In the genomic region with DNA sequence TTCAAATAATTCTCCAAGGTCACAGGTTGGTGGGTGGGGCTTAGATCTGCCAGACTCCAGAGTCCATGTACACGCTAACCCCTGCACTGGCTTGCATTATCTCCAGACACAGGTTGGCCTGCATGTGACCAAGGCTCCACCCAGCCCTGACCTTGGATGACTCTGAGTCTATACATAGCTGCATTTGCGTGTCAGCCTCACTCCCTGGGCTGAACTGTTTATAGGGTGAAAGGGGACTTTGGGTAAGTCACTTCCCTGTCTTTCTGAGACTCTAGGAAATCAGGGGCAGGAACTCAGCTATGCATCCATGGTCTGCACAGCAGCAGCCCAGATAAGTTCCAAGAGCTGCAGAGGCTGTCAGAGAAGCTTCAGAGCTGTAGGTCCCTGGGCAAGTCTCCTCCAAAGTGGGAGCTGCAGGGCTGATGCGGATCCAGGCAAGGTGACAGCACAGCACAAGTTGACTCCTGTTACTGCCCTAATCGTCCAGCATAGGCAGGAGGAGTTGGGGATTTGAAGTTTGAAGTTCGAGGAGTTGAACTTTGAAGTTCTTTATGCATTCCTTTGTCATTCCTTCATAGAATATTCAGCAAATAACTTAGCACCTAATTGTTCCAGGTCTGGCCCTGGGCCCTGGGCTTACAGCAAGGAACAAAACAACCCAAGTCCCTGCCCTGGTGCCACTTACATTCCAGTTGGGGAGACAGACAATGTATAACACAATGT, we compare ENCODE assay signal across 8 cellular contexts. TPM values are rescaled to one million over a fixed set of nuclear protein-coding genes. Genes with fewer than 3 reads are reported as not detected.
A peak's percentile ranks its signal among the peaks of the same experiment; 100 is the strongest.
DNase-seq lines count a peak whose midpoint lies in the region; ATAC-seq and TF ChIP-seq lines count a peak whose summit lies in the region.

No MANE protein-coding gene starts in this region.

- DNase-seq in activated CD4-positive, alpha-beta T cell treated with anti-CD3 and anti-CD28 coated beads, Interleukin-2, amount 10 ng/mL, durations not matched to agents 24 days and 14 days, result peak; percentile 68
- no peak for DNase-seq in activated CD4-positive, alpha-beta T cell treated with anti-CD3 and anti-CD28 coated beads, Interleukin-2, amount 50 U/mL, for 4 hours
- no peak for DNase-seq in activated B cell treated with CpG ODN at 0.5 μM for 24 hours
- peak; percentile 51 for DNase-seq in iris pigment epithelial cell (ENCODE audit: low read depth)
- DNase-seq in NCI-H748 treated with DMSO at 0.1 percent for 48 hours (lab: John Stamatoyannopoulos, UW), result no peak
- DNase-seq in nephron progenitor cell, result no peak
- no peak for DNase-seq in SHP77 (lab: John Stamatoyannopoulos, UW)

- no peaks in the 10 kb centered on the region for H3K27me3 Mint-ChIP-seq in activated CD4-positive, alpha-beta T cell treated with anti-CD3 and anti-CD28 coated beads, Interleukin-2, amount 10 ng/mL, durations not matched to agents 24 days and 14 days
- no peaks in the 10 kb centered on the region for H3K27me3 Mint-ChIP-seq in activated B cell treated with CpG ODN at 0.5 μM for 24 hours
- H3K27me3 Mint-ChIP-seq in nephron progenitor cell (ENCODE audit: low read depth, poor library complexity), result peaks cover 5% of the 10 kb centered on the region

- peak overlapping the region; percentile 83 for H3K27ac Mint-ChIP-seq in activated CD4-positive, alpha-beta T cell treated with anti-CD3 and anti-CD28 coated beads, Interleukin-2, amount 10 ng/mL, durations not matched to agents 24 days and 14 days
- peak overlapping the region; percentile 90 for H3K27ac Mint-ChIP-seq in activated B cell treated with CpG ODN at 0.5 μM for 24 hours
- H3K27ac Mint-ChIP-seq in nephron progenitor cell, result no peak overlapping the region

- no peak overlapping the region for H3K4me3 Mint-ChIP-seq in activated CD4-positive, alpha-beta T cell treated with anti-CD3 and anti-CD28 coated beads, Interleukin-2, amount 10 ng/mL, durations not matched to agents 24 days and 14 days
- peak overlapping the region; percentile 65 for H3K4me3 Mint-ChIP-seq in activated B cell treated with CpG ODN at 0.5 μM for 24 hours
- H3K4me3 Mint-ChIP-seq in nephron progenitor cell, result no peak overlapping the region

- peak; percentile 28 for ATAC-seq in HG03460 (IDR thresholded peaks at IDR 0.05; ENCODE audit: unreplicated experiment)
- ATAC-seq in activated B cell treated with CpG ODN at 0.5 μM for 24 hours (ENCODE audit: low read depth), result peak; percentile 30

- TF ChIP-seq CTCF in activated B cell treated with CpG ODN at 0.5 μM for 24 hours (IDR thresholded peaks at IDR 0.05) (no peak), nephron progenitor cell (IDR thresholded peaks at IDR 0.05) (no peak)

- CTCF ChIA-PET in activated B cell treated with CpG ODN at 0.5 μM for 24 hours (lab: Charles Lee), result interaction anchor here (1.2 to 6.1 kb wide), 6 partner anchors 8 to 77 kb away, joined by 3 to 43 read pairs (median 5); a partner anchor contains a TSS

- peaks cover 48% of the 10 kb centered on the region for H3K36me3 Mint-ChIP-seq in activated CD4-positive, alpha-beta T cell treated with anti-CD3 and anti-CD28 coated beads, Interleukin-2, amount 10 ng/mL, durations not matched to agents 24 days and 14 days (ENCODE audit: low read depth)
- H3K36me3 Mint-ChIP-seq in activated B cell treated with CpG ODN at 0.5 μM for 24 hours (ENCODE audit: low read depth) (peaks cover 24% of the 10 kb centered on the region), nephron progenitor cell (ENCODE audit: low read depth) (no peaks in the 10 kb centered on the region)

- peaks cover 91% of the 10 kb centered on the region for H3K4me1 Mint-ChIP-seq in activated CD4-positive, alpha-beta T cell treated with anti-CD3 and anti-CD28 coated beads, Interleukin-2, amount 10 ng/mL, durations not matched to agents 24 days and 14 days
- peaks cover 98% of the 10 kb centered on the region for H3K4me1 Mint-ChIP-seq in activated B cell treated with CpG ODN at 0.5 μM for 24 hours
- H3K4me1 Mint-ChIP-seq in nephron progenitor cell, result peaks cover 42% of the 10 kb centered on the region

- H3K9me3 Mint-ChIP-seq in activated CD4-positive, alpha-beta T cell treated with anti-CD3 and anti-CD28 coated beads, Interleukin-2, amount 10 ng/mL, durations not matched to agents 24 days and 14 days, result no peaks in the 10 kb centered on the region
- H3K9me3 Mint-ChIP-seq in activated B cell treated with CpG ODN at 0.5 μM for 24 hours (no peaks in the 10 kb centered on the region), nephron progenitor cell (no peaks in the 10 kb centered on the region)

- intact Hi-C loops in activated CD4-positive, alpha-beta T cell treated with anti-CD3 and anti-CD28 coated beads, Interleukin-2, amount 10 ng/mL, durations not matched to agents 24 days and 14 days (cut with micrococcal nuclease), result loop anchor here (10.0 kb wide), 1 partner anchor 318 kb away; no protein-coding TSS in a partner anchor
- intact Hi-C loops in activated B cell treated with CpG ODN at 0.5 μM for 24 hours (cut with micrococcal nuclease), result loop anchor here (10.0 kb wide), 1 partner anchor 1512 kb away; no protein-coding TSS in a partner anchor

- POLR2A ChIA-PET in activated B cell treated with CpG ODN at 0.5 μM for 24 hours (lab: Charles Lee), result interaction anchor here (1.5 to 11.6 kb wide), 8 partner anchors 8 to 78 kb away, joined by 3 to 461 read pairs (median 64); a partner anchor contains a TSS

RNA-seq across cellular contexts. Expression of a gene that starts 53.4 kb away (rescaled TPM):
- total RNA-seq in activated CD4-positive, alpha-beta T cell treated with anti-CD3 and anti-CD28 coated beads, Interleukin-2, amount 10 ng/mL, durations not matched to agents 24 days and 14 days, result 4.9 and 5.5 TPM in 2 replicates
- 5.4 and 6.6 TPM in 2 replicates for total RNA-seq in activated B cell treated with CpG ODN at 0.5 μM for 24 hours

Comparison
In these comparisons a context has a peak if more than half of its experiments do, and no peak if none do; other contexts are left out.
1. DNase-seq: peak in activated CD4-positive, alpha-beta T cell treated with anti-CD3 and anti-CD28 coated beads, Interleukin-2, amount 10 ng/mL, durations not matched to agents 24 days and 14 days (single experiment) and iris pigment epithelial cell (single experiment); none in activated CD4-positive, alpha-beta T cell treated with anti-CD3 and anti-CD28 coated beads, Interleukin-2, amount 50 U/mL, for 4 hours (0 of 2), activated B cell treated with CpG ODN at 0.5 μM for 24 hours (single experiment), NCI-H748 treated with DMSO at 0.1 percent for 48 hours (single experiment), nephron progenitor cell (single experiment) and SHP77 (0 of 2).